In the genomic region with DNA sequence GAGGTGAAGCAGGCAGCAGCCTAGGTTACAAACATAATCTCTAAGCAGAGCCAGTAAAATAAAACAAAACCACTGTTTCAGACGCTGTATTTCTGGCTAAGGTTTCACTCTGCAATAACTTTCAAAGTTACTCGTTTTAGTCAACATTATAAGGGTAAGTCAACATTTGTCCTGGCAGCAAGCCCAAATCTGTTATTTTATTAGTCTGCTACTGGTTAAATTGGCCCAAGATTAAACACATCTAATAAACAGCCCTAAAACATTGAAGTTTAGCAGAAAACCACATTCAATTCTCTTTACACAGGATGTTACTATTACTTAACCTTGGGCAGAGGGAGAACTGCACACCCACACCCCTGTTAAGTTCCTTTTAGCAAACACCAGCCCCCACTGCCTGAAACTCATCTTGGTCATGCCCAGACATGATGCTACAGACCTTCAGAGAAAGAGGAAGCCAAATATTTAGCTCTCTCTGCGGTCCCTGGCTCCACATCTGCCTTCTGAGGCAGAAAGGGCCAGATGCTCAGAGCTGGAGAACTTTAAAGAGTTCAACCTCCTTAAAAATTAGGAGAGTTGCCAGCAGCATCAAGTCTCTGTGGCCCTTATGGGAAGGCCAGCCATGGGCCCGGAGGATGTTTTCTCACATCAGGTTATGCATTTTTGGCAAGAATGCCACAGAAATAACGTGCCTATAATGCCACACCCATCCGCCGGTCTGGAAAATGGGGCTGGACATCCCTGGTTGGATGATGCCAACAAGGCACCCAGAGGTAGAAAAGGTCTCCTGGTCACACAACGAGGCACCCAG, we compare ENCODE assay signal across 9 cellular contexts. TPM values are rescaled to one million over a fixed set of nuclear protein-coding genes. Genes with fewer than 3 reads are reported as not detected.
DNase-seq lines count a peak whose midpoint lies in the region; ATAC-seq, FAIRE-seq and TF ChIP-seq lines count a peak whose summit lies in the region.
"Had no signal": no experiment of that assay in that cellular context is flagged by ENCODE, and none has a peak within 500 bp of the region (broad histone marks: within the 10 kb centered on the region; RNA-seq: fewer than 3 reads in every experiment).

No MANE protein-coding gene starts in this region.

- H3K27me3 ChIP-seq in fibroblast of lung (ENCODE audit: control insufficient read depth, insufficient read depth, low read length) = no peaks in the 10 kb centered on the region
- H3K27me3 ChIP-seq in pancreas = no peaks in the 10 kb centered on the region

- no peak overlapping the region for H3K9ac ChIP-seq in fibroblast of lung (ENCODE audit: insufficient read depth, low read length)

- TF ChIP-seq CTCF in fibroblast of lung (conservative IDR thresholded peaks at IDR 0.05 in 1 of 2, IDR thresholded peaks at IDR 0.05 in 1 of 2; ENCODE audit: low read depth in 1 of 2, low read length in 2 of 2) (no peak), pancreas (IDR thresholded peaks at IDR 0.05) (no peak)

- 22 to 26% methylated on average over 8 of the region's 8 CpGs for WGBS in pancreas, 2 donors

- H3K9me3 ChIP-seq in fibroblast of lung (ENCODE audit: control insufficient read depth, insufficient read depth, low read depth, low read length) (no peaks in the 10 kb centered on the region), pancreas (no peaks in the 10 kb centered on the region)

- H3K4me2 ChIP-seq in fibroblast of lung (ENCODE audit: extremely low read depth, insufficient read depth, low read length) = peak overlapping the region; percentile 45

- H2AFZ ChIP-seq in fibroblast of lung (ENCODE audit: low read length) = peak overlapping the region; percentile 1

- H3K27ac ChIP-seq in fibroblast of lung (ENCODE audit: insufficient read depth, low read length) (peak overlapping the region; percentile 29), pancreas (peak overlapping the region; percentile 23 to 87 (median 62))

- H4K20me1 ChIP-seq in fibroblast of lung (ENCODE audit: control insufficient read depth, extremely low read depth, insufficient read depth, low read length) = no peaks in the 10 kb centered on the region

- H3K4me1 ChIP-seq in fibroblast of lung (ENCODE audit: control insufficient read depth, extremely low read depth, insufficient read depth, low read length) = peaks cover 2% of the 10 kb centered on the region
- H3K4me1 ChIP-seq in pancreas = peaks cover 59 to 82% (median 81%) of the 10 kb centered on the region in 3 donors

- intact Hi-C loops in pancreas (cut with DNase I) = no loop called here

- no peaks in the 10 kb centered on the region for H3K36me3 ChIP-seq in fibroblast of lung (ENCODE audit: control insufficient read depth, insufficient read depth, low read length)
- H3K36me3 ChIP-seq in pancreas = no peaks in the 10 kb centered on the region

- DNase-seq in DMS53 (lab: John Stamatoyannopoulos, UW) (peak; percentile 28), DMS53 treated with DMSO at 0.1 percent for 48 hours (lab: John Stamatoyannopoulos, UW; ENCODE audit: unreplicated experiment) (no peak), NCI-H69 (lab: John Stamatoyannopoulos, UW) (peak; percentile 88), activated T-cell treated with anti-CD3 and anti-CD28 coated beads for 4 hours (peak; percentile 53), fibroblast of lung (ENCODE audit: low read depth in 2 of 2) (peak; percentile 88 to 91), pancreas (peak in 3 of 6 donors; percentile 56 to 78 (median 64)), NCI-H524 treated with DMSO at 0.1 percent for 48 hours (lab: John Stamatoyannopoulos, UW) (no peak)

- ATAC-seq in HG03060 (IDR thresholded peaks at IDR 0.05; ENCODE audit: low read depth, unreplicated experiment) (peak; percentile 83), pancreas (peak; percentile 69 to 80 (median 72))

- H3K4me3 ChIP-seq in fibroblast of lung (replicated peaks in 1 of 4; ENCODE audit: control extremely low read depth in 1 of 4, insufficient read depth in 1 of 4, low read depth in 3 of 4, low read length in 4 of 4) = no peak overlapping the region
- H3K4me3 ChIP-seq in pancreas = no peak overlapping the region

- no peaks in the 10 kb centered on the region for H3K79me2 ChIP-seq in fibroblast of lung (ENCODE audit: control insufficient read depth, insufficient read depth, low read length)

- no peak for FAIRE-seq in pancreas (lab: Jason Lieb, UNC)
- FAIRE-seq: A204.1 had no signal

RNA-seq across cellular contexts. Expression of a gene that starts 17.9 kb away (rescaled TPM):
- total RNA-seq in fibroblast of lung (14.1 and 16.7 TPM in 2 replicates), pancreas (10 to 100 TPM; 12.6 to 36.5 (median 26.8) TPM)
- polyA plus RNA-seq in fibroblast of lung (2.6 and 9.2 TPM in 2 replicates), pancreas (10 to 100 TPM; 11.4 to 11.8 TPM)
- 1.8 and 6.8 TPM in 2 replicates for polyA plus RNA-seq in fibroblast of lung (2012)
- 2.6 and 6.3 TPM in 2 replicates for polyA minus RNA-seq in fibroblast of lung (ENCODE audit: low replicate concordance)

Comparison
In these comparisons a context has a peak if more than half of its experiments do, and no peak if none do; other contexts are left out.
1. DNase-seq: peak in DMS53 (single experiment), NCI-H69 (single experiment), activated T-cell treated with anti-CD3 and anti-CD28 coated beads for 4 hours (single experiment) and fibroblast of lung (2 of 2); none in DMS53 treated with DMSO at 0.1 percent for 48 hours (single experiment) and NCI-H524 treated with DMSO at 0.1 percent for 48 hours (single experiment).